Comparison of ENCODE assay signal across 8 cellular contexts in genomic region chr16:79628501-79628975, GRCh38. TPM values are rescaled to one million over a fixed set of nuclear protein-coding genes. Genes with fewer than 3 reads are reported as not detected.
A peak's percentile ranks its signal among the peaks of the same experiment; 100 is the strongest.
DNase-seq lines count a peak whose midpoint lies in the region; ATAC-seq, FAIRE-seq and TF ChIP-seq lines count a peak whose summit lies in the region.

No MANE protein-coding gene starts in this region.

- POLR2A ChIA-PET in T-cell (lab: Charles Lee): interaction anchor here in 1 of 2 donors (0.5 to 0.7 kb wide), 2 partner anchors 306 to 734 kb away, joined by 3 read pairs; no protein-coding TSS in a partner anchor
- POLR2A ChIA-PET in A673 (lab: Charles Lee; ENCODE audit: low non-redundant PET): no interaction called here

- no peaks in the 10 kb centered on the region for H3K9me3 ChIP-seq in fibroblast of lung (ENCODE audit: control insufficient read depth, insufficient read depth, low read depth, low read length)
- H3K9me3 ChIP-seq in A673 (ENCODE audit: low read depth, low read length, poor library complexity, severe bottlenecking): peaks cover 3% of the 10 kb centered on the region

- no peaks in the 10 kb centered on the region for H3K4me1 ChIP-seq in fibroblast of lung (ENCODE audit: control insufficient read depth, extremely low read depth, insufficient read depth, low read length)
- no peaks in the 10 kb centered on the region for H3K4me1 ChIP-seq in A673 (ENCODE audit: insufficient read depth, low read length, poor library complexity, severe bottlenecking)

- H3K9me3 Mint-ChIP-seq in T-cell: no peaks in the 10 kb centered on the region
- peaks cover 0 to 18% of the 10 kb centered on the region in 2 donors for H3K9me3 Mint-ChIP-seq in stimulated activated naive CD8-positive, alpha-beta T cell treated with anti-CD3 and anti-CD28 coated beads, Interleukin-15, amount 100 ng/mL, for 72 hours

- H3K27ac ChIP-seq in fibroblast of lung (ENCODE audit: insufficient read depth, low read length) (no peak overlapping the region), A673 (ENCODE audit: low read depth, low read length, poor library complexity, severe bottlenecking) (no peak overlapping the region)

- H3K4me3 ChIP-seq in fibroblast of lung (replicated peaks in 1 of 4; ENCODE audit: control extremely low read depth in 1 of 4, insufficient read depth in 1 of 4, low read depth in 3 of 4, low read length in 4 of 4) (no peak overlapping the region), A673 (ENCODE audit: low read depth, low read length, poor library complexity, severe bottlenecking) (no peak overlapping the region)

- ATAC-seq in HG02840 (IDR thresholded peaks at IDR 0.05; ENCODE audit: low FRiP score, unreplicated experiment): peak; percentile 85
- ATAC-seq in T-cell (replicated peaks in 1 of 4): peak; percentile 36 to 80 (median 51)
- ATAC-seq in stimulated activated naive CD8-positive, alpha-beta T cell treated with anti-CD3 and anti-CD28 coated beads, Interleukin-15, amount 100 ng/mL, for 72 hours: peak; percentile 96

- peaks cover 5 to 20% (median 11%) of the 10 kb centered on the region in 3 donors for H3K4me1 Mint-ChIP-seq in T-cell
- peaks cover 11% of the 10 kb centered on the region for H3K4me1 Mint-ChIP-seq in stimulated activated naive CD8-positive, alpha-beta T cell treated with anti-CD3 and anti-CD28 coated beads, Interleukin-15, amount 100 ng/mL, for 72 hours

- peak; percentile 61 for FAIRE-seq in GM18507 (lab: Jason Lieb, UNC)

- H3K36me3 ChIP-seq in fibroblast of lung (ENCODE audit: control insufficient read depth, insufficient read depth, low read length) (no peaks in the 10 kb centered on the region), A673 (ENCODE audit: insufficient read depth, low read length, poor library complexity, severe bottlenecking) (no peaks in the 10 kb centered on the region)

- BruUV-seq in A673 (replicated peaks; lab: Mats Ljungman, UMichigan): no TSS peak

- H3K4me2 ChIP-seq in fibroblast of lung (ENCODE audit: extremely low read depth, insufficient read depth, low read length): no peak overlapping the region

- no peaks in the 10 kb centered on the region for H4K20me1 ChIP-seq in fibroblast of lung (ENCODE audit: control insufficient read depth, extremely low read depth, insufficient read depth, low read length)

- TF ChIP-seq CTCF in fibroblast of lung (conservative IDR thresholded peaks at IDR 0.05 in 1 of 2, IDR thresholded peaks at IDR 0.05 in 1 of 2; ENCODE audit: low read depth in 1 of 2, low read length in 2 of 2) (no peak), A673 (conservative IDR thresholded peaks at IDR 0.05; ENCODE audit: low read depth, low read length) (no peak)

- H3K27ac Mint-ChIP-seq in T-cell: peak overlapping the region; percentile 54 to 58
- peak overlapping the region; percentile 28 to 65 for H3K27ac Mint-ChIP-seq in stimulated activated naive CD8-positive, alpha-beta T cell treated with anti-CD3 and anti-CD28 coated beads, Interleukin-15, amount 100 ng/mL, for 72 hours

- H3K79me2 ChIP-seq in fibroblast of lung (ENCODE audit: control insufficient read depth, insufficient read depth, low read length): no peaks in the 10 kb centered on the region

- no peak overlapping the region for H3K4me3 Mint-ChIP-seq in T-cell
- peak overlapping the region in 1 of 2 donors; percentile 1 for H3K4me3 Mint-ChIP-seq in stimulated activated naive CD8-positive, alpha-beta T cell treated with anti-CD3 and anti-CD28 coated beads, Interleukin-15, amount 100 ng/mL, for 72 hours

- intact Hi-C loops in A673 (cut with micrococcal nuclease; ENCODE audit: unreplicated experiment): no loop called here

- H3K27me3 Mint-ChIP-seq in T-cell: peaks cover 0 to 5% of the 10 kb centered on the region in 2 donors
- peaks cover 60% of the 10 kb centered on the region for H3K27me3 Mint-ChIP-seq in stimulated activated naive CD8-positive, alpha-beta T cell treated with anti-CD3 and anti-CD28 coated beads, Interleukin-15, amount 100 ng/mL, for 72 hours

- no peak overlapping the region for H3K9ac ChIP-seq in fibroblast of lung (ENCODE audit: insufficient read depth, low read length)

- no peak overlapping the region for H2AFZ ChIP-seq in fibroblast of lung (ENCODE audit: low read length)

- CTCF ChIA-PET in T-cell (lab: Charles Lee): interaction anchor here in 1 of 2 donors (0.7 kb wide), 1 partner anchor 1343 kb away, joined by 3 read pairs; no protein-coding TSS in a partner anchor
- CTCF ChIA-PET in A673 (lab: Charles Lee): no interaction called here

- DNase-seq in GM18507 (ENCODE audit: extremely low spot score, insufficient read length, low read depth) (peak; percentile 26), T-cell (no peak), fibroblast of lung (ENCODE audit: low read depth in 2 of 2) (peak; percentile 78 to 96), NCI-H1105 treated with DMSO at 0.1 percent for 48 hours (lab: John Stamatoyannopoulos, UW) (no peak), ecto neural progenitor cell (ENCODE audit: low spot score) (no peak), A673 (ENCODE audit: low spot score) (no peak)
- DNase-seq in stimulated activated naive CD8-positive, alpha-beta T cell treated with anti-CD3 and anti-CD28 coated beads, Interleukin-15, amount 100 ng/mL, for 72 hours: peak; percentile 41 to 72

- H3K27me3 ChIP-seq in fibroblast of lung (ENCODE audit: control insufficient read depth, insufficient read depth, low read length) (no peaks in the 10 kb centered on the region), A673 (replicated peaks; ENCODE audit: insufficient read depth, low read depth, low read length, poor library complexity) (peaks cover 5% of the 10 kb centered on the region)

- H3K36me3 Mint-ChIP-seq in T-cell: no peaks in the 10 kb centered on the region

RNA-seq across cellular contexts. Expression of gene MAF, which starts 28.0 kb away (rescaled TPM):
- 10 to 100 TPM; 31.0 to 80.6 (median 51.3) TPM for total RNA-seq in T-cell
- 26.7 and 27.7 TPM in 2 replicates for total RNA-seq in fibroblast of lung
- 6.6 and 14.0 TPM in 2 replicates for polyA plus RNA-seq in fibroblast of lung
- polyA plus RNA-seq in fibroblast of lung (2012): 9.8 and 20.8 TPM in 2 replicates
- polyA minus RNA-seq in fibroblast of lung (ENCODE audit: low replicate concordance): 2.0 and 7.1 TPM in 2 replicates
- 0.06 and 0.24 TPM in 2 replicates for total RNA-seq in A673 (2021)

Comparison
In these comparisons a context has a peak if more than half of its experiments do, and no peak if none do; other contexts are left out.
1. DNase-seq: peak in GM18507 (single experiment), fibroblast of lung (2 of 2) and stimulated activated naive CD8-positive, alpha-beta T cell treated with anti-CD3 and anti-CD28 coated beads, Interleukin-15, amount 100 ng/mL, for 72 hours (2 of 2); none in T-cell (0 of 34), NCI-H1105 treated with DMSO at 0.1 percent for 48 hours (single experiment), ecto neural progenitor cell (single experiment) and A673 (single experiment).
2. RNA of gene MAF, which starts 28.0 kb away (total RNA-seq): 31.0 to 80.6 TPM in T-cell and 26.7 to 27.7 TPM in fibroblast of lung; 0.06 to 0.24 TPM in A673; every median in the first group is over 10 times any median in the second.
3. Peak in every context shown above with its lines, with median percentiles within 50 percentile points of each other: ATAC-seq.